11 cellular contexts compared by ENCODE assay signal in genomic region chr18:76984193-76985155, GRCh38.
"Had no signal": no experiment of that assay in that cellular context is flagged by ENCODE, and none has a peak within 500 bp of the region (broad histone marks: within the 10 kb centered on the region; RNA-seq: fewer than 3 reads in every experiment).

No MANE protein-coding gene starts in this region.

- H3K4me3 Mint-ChIP-seq: activated naive CD4-positive, alpha-beta T cell treated with anti-CD3 and anti-CD28 coated beads for 36 hours; activated T-helper 1 cell treated with anti-CD3 and anti-CD28 coated beads, Interleukin-12 subunit alpha, Interleukin-12 subunit beta, Interleukin-2, Interleukin-4 antibody, amounts not matched to agents 30 ng/mL and 10 ng/mL and 1 ng/mL, durations not matched to agents 14 hours and 24 hours and 36 hours; stimulated activated memory B cell treated with anti-CD40 and anti-IgM and Interleukin-4, amounts not matched to agents 10 μg/mL and 1 μg/mL and 100 μg/mL, for 72 hours; T-helper 2 cell treated with Interferon-gamma antibody and Interleukin-4, amounts not matched to agents 5 μg/mL and 100 μg/mL, for 36 hours had no signal

- FAIRE-seq: pancreas had no signal

- H3K9me3 Mint-ChIP-seq: activated naive CD4-positive, alpha-beta T cell treated with anti-CD3 and anti-CD28 coated beads for 36 hours; activated T-helper 1 cell treated with anti-CD3 and anti-CD28 coated beads, Interleukin-12 subunit alpha, Interleukin-12 subunit beta, Interleukin-2, Interleukin-4 antibody, amounts not matched to agents 30 ng/mL and 10 ng/mL and 1 ng/mL, durations not matched to agents 14 hours and 24 hours and 36 hours; stimulated activated memory B cell treated with anti-CD40 and anti-IgM and Interleukin-4, amounts not matched to agents 10 μg/mL and 1 μg/mL and 100 μg/mL, for 72 hours; T-helper 2 cell treated with Interferon-gamma antibody and Interleukin-4, amounts not matched to agents 5 μg/mL and 100 μg/mL, for 36 hours had no signal

- H3K27ac ChIP-seq: cardiac muscle cell, pancreas, skin epidermis had no signal

- H3K9me3 ChIP-seq: pancreas had no signal

- H3K27me3 ChIP-seq: cardiac muscle cell, pancreas had no signal

- H3K36me3 ChIP-seq: cardiac muscle cell, pancreas had no signal

- H3K4me3 ChIP-seq: cardiac muscle cell, pancreas, skin epidermis had no signal

- ATAC-seq: stimulated activated memory B cell treated with anti-CD40 and anti-IgM and Interleukin-4, amounts not matched to agents 10 μg/mL and 1 μg/mL and 100 μg/mL, for 72 hours had no signal

- H3K27ac Mint-ChIP-seq: activated naive CD4-positive, alpha-beta T cell treated with anti-CD3 and anti-CD28 coated beads for 36 hours; activated T-helper 1 cell treated with anti-CD3 and anti-CD28 coated beads, Interleukin-12 subunit alpha, Interleukin-12 subunit beta, Interleukin-2, Interleukin-4 antibody, amounts not matched to agents 30 ng/mL and 10 ng/mL and 1 ng/mL, durations not matched to agents 14 hours and 24 hours and 36 hours; T-helper 2 cell treated with Interferon-gamma antibody and Interleukin-4, amounts not matched to agents 5 μg/mL and 100 μg/mL, for 36 hours had no signal

- DNase-seq: activated CD4-positive, alpha-beta T cell treated with anti-CD3 and anti-CD28 coated beads, Interleukin-2, amount 50 U/mL, for 1 hour; activated naive CD4-positive, alpha-beta T cell treated with anti-CD3 and anti-CD28 coated beads for 36 hours; cortex of kidney; erythroblast; left cardiac atrium had no signal
